14 cellular contexts compared by ENCODE assay signal in the genomic region with DNA sequence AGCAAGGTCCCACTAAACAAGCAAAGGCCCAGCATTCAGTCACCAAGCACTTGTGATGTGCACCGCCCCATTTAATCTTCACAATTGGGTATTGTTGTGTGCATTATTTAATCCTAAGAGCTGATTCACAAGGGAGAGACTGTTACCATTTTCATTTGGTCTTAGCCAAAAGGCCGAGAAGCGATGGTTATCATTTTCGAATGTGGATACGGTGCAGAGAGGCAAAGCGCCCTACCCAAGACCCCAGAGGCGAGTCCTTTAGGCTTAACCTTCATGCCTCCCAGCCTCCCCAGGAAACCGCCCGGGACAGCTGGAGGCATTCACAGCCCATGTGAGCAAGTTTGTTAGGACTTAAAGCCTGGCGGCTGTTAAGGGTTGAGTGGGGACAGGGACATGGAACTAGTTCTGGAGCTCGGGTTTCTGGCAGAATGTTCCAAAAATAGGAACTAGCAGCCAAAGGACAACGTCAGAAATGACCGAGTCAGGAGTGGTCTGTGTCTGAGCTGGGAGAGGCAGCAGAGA. TPM values are rescaled to one million over a fixed set of nuclear protein-coding genes. Genes with fewer than 3 reads are reported as not detected.
DNase-seq lines count a peak whose midpoint lies in the region; ATAC-seq and TF ChIP-seq lines count a peak whose summit lies in the region.
"Had no signal": no experiment of that assay in that cellular context is flagged by ENCODE, and none has a peak within 500 bp of the region (broad histone marks: within the 10 kb centered on the region; RNA-seq: fewer than 3 reads in every experiment).

No MANE protein-coding gene starts in this region.

- peak overlapping the region; percentile 30 for H3K4me3 ChIP-seq in osteoblast (ENCODE audit: insufficient read depth, low read length)
- no peak overlapping the region for H3K4me3 ChIP-seq in uterus
- H3K4me3 ChIP-seq: A549, left lung had no signal

- peaks cover 3% of the 10 kb centered on the region for H3K27me3 Mint-ChIP-seq in activated T-cell treated with anti-CD3 and anti-CD28 coated beads, Interleukin-2, amount 50 U/mL, for 4 hours (ENCODE audit: low read depth)

- intact Hi-C loops in Right ventricle myocardium superior (cut with DNase I), result loop anchor here (2.0 to 10.0 kb wide), 2 partner anchors 63 to 163 kb away; no protein-coding TSS in a partner anchor
- intact Hi-C loops in uterus (cut with DNase I; ENCODE audit: low total_unique reads), result no loop called here

- no peak overlapping the region for H3K4me3 Mint-ChIP-seq in activated T-cell treated with anti-CD3 and anti-CD28 coated beads, Interleukin-2, amount 50 U/mL, for 4 hours
- H3K4me3 Mint-ChIP-seq: activated CD4-positive, alpha-beta T cell treated with anti-CD3 and anti-CD28 coated beads, Interleukin-2, amount 10 ng/mL, durations not matched to agents 24 days and 14 days; activated naive CD8-positive, alpha-beta T cell treated with anti-CD3 and anti-CD28 coated beads for 36 hours had no signal

- peak overlapping the region; percentile 85 for H2AFZ ChIP-seq in osteoblast (ENCODE audit: low read length)

- no peaks in the 10 kb centered on the region for H4K20me1 ChIP-seq in osteoblast (ENCODE audit: insufficient read depth, low read length)

- H3K27me3 ChIP-seq in osteoblast (ENCODE audit: insufficient read depth, low read length) (peaks cover 27% of the 10 kb centered on the region), uterus (no peaks in the 10 kb centered on the region)

- H3K9me3 Mint-ChIP-seq in activated T-cell treated with anti-CD3 and anti-CD28 coated beads, Interleukin-2, amount 50 U/mL, for 4 hours, result no peaks in the 10 kb centered on the region
- H3K9me3 Mint-ChIP-seq: activated CD4-positive, alpha-beta T cell treated with anti-CD3 and anti-CD28 coated beads, Interleukin-2, amount 10 ng/mL, durations not matched to agents 24 days and 14 days; activated naive CD8-positive, alpha-beta T cell treated with anti-CD3 and anti-CD28 coated beads for 36 hours had no signal

- peaks cover 11% of the 10 kb centered on the region for H3K4me1 Mint-ChIP-seq in activated T-cell treated with anti-CD3 and anti-CD28 coated beads, Interleukin-2, amount 50 U/mL, for 4 hours (ENCODE audit: low read depth)

- H3K36me3 Mint-ChIP-seq in activated T-cell treated with anti-CD3 and anti-CD28 coated beads, Interleukin-2, amount 50 U/mL, for 4 hours (ENCODE audit: insufficient read depth), result no peaks in the 10 kb centered on the region
- H3K36me3 Mint-ChIP-seq: activated naive CD8-positive, alpha-beta T cell treated with anti-CD3 and anti-CD28 coated beads for 36 hours had no signal

- H3K27ac ChIP-seq in osteoblast (ENCODE audit: low read depth, low read length) (no peak overlapping the region), uterus (peak overlapping the region; percentile 13 to 43)
- H3K27ac ChIP-seq: A549, left lung had no signal

- DNase-seq in NCI-H748 (lab: John Stamatoyannopoulos, UW; ENCODE audit: unreplicated experiment) (peak; percentile 12), NCI-H748 treated with DMSO at 0.1 percent for 48 hours (lab: John Stamatoyannopoulos, UW) (no peak), Right ventricle myocardium superior (peak; percentile 81), osteoblast (ENCODE audit: insufficient read length, low spot score, missing footprints) (no peak), uterus (peak; percentile 60), GF-D8 (lab: John Stamatoyannopoulos, UW) (no peak)
- DNase-seq in activated T-cell treated with anti-CD3 and anti-CD28 coated beads, Interleukin-2, amount 50 U/mL, for 4 hours, result no peak
- no peak for DNase-seq in stimulated activated CD8-positive, alpha-beta memory T cell treated with anti-CD3 and anti-CD28 coated beads, Interleukin-4, amount 100 ng/mL, for 48 hours
- DNase-seq: activated CD4-positive, alpha-beta T cell treated with anti-CD3 and anti-CD28 coated beads, Interleukin-2, amount 10 ng/mL, durations not matched to agents 24 days and 14 days; activated naive CD8-positive, alpha-beta T cell treated with anti-CD3 and anti-CD28 coated beads for 36 hours; left lung; NCI-H2029 treated with DMSO at 0.1 percent for 48 hours; stimulated activated CD4-positive, alpha-beta T cell treated with anti-CD3 and anti-CD28 coated beads, Interleukin-12 subunit alpha, Interleukin-12 subunit beta, amount 100 ng/mL, for 4 hours had no signal

- H3K36me3 ChIP-seq in osteoblast (ENCODE audit: insufficient read depth, low read length) (no peaks in the 10 kb centered on the region), uterus (no peaks in the 10 kb centered on the region)
- H3K36me3 ChIP-seq: left lung had no signal

- TF ChIP-seq CTCF in osteoblast (IDR thresholded peaks at IDR 0.05; ENCODE audit: extremely low read depth, low read depth, low read length) (no peak), uterus (IDR thresholded peaks at IDR 0.05) (no peak)

- no peaks in the 10 kb centered on the region for H3K9me3 ChIP-seq in osteoblast (ENCODE audit: low read depth, low read length)
- H3K9me3 ChIP-seq in uterus, result no peaks in the 10 kb centered on the region
- H3K9me3 ChIP-seq: A549, left lung had no signal

- peaks cover 4% of the 10 kb centered on the region for H3K4me1 ChIP-seq in osteoblast (ENCODE audit: insufficient read depth, low read length)
- H3K4me1 ChIP-seq in uterus, result no peaks in the 10 kb centered on the region

- TF ChIP-seq POLR2A in uterus (IDR thresholded peaks at IDR 0.05), result no peak

- peak overlapping the region; percentile 23 for H3K4me2 ChIP-seq in osteoblast (ENCODE audit: insufficient read depth, low read length)
- H3K4me2 ChIP-seq: A549 had no signal

- peak; percentile 82 for ATAC-seq in Right ventricle myocardium superior (ENCODE audit: poor library complexity)
- no peak for ATAC-seq in activated T-cell treated with anti-CD3 and anti-CD28 coated beads, Interleukin-2, amount 50 U/mL, for 4 hours
- ATAC-seq: A549, left lung had no signal

- H3K79me2 ChIP-seq in osteoblast (ENCODE audit: insufficient read depth, low read length), result no peaks in the 10 kb centered on the region

RNA-seq across cellular contexts. Expression of a gene that starts 13.0 kb away (rescaled TPM):
- total RNA-seq in Right ventricle myocardium superior (0.65 TPM), osteoblast (not detected in 2 replicates), uterus (not detected)
- total RNA-seq in activated T-cell treated with anti-CD3 and anti-CD28 coated beads, Interleukin-2, amount 50 U/mL, for 4 hours, result not detected
- total RNA-seq: activated CD4-positive, alpha-beta T cell treated with anti-CD3 and anti-CD28 coated beads, Interleukin-2, amount 10 ng/mL, durations not matched to agents 24 days and 14 days; activated naive CD8-positive, alpha-beta T cell treated with anti-CD3 and anti-CD28 coated beads for 36 hours; left lung had no signal

RNA-seq across cellular contexts. Expression of a gene that starts 31.0 kb away (rescaled TPM):
- 18.6 TPM for total RNA-seq in Right ventricle myocardium superior
- total RNA-seq in osteoblast, result 31.8 and 43.4 TPM in 2 replicates
- total RNA-seq in uterus, result 10 to 100 TPM in 3 of 4 donors, 1 to 10 TPM in 1; 9.4 to 31.8 (median 19.6) TPM
- total RNA-seq in activated T-cell treated with anti-CD3 and anti-CD28 coated beads, Interleukin-2, amount 50 U/mL, for 4 hours, result 10 to 100 TPM; 46.8 to 52.6 (median 48.8) TPM

RNA-seq across cellular contexts. Expression of a gene that starts 38.0 kb away (rescaled TPM):
- total RNA-seq in Right ventricle myocardium superior, result 21.1 TPM
- total RNA-seq in osteoblast, result 21.7 and 23.9 TPM in 2 replicates
- total RNA-seq in uterus, result 10 to 100 TPM; 16.5 to 97.9 (median 46.7) TPM
- 10 to 100 TPM; 23.4 to 60.3 (median 27.5) TPM for total RNA-seq in activated T-cell treated with anti-CD3 and anti-CD28 coated beads, Interleukin-2, amount 50 U/mL, for 4 hours

Comparison
In these comparisons a context has a peak if more than half of its experiments do, and no peak if none do; other contexts are left out.
1. DNase-seq: peak in NCI-H748 (single experiment), Right ventricle myocardium superior (single experiment) and uterus (2 of 2); none in NCI-H748 treated with DMSO at 0.1 percent for 48 hours (single experiment), osteoblast (single experiment), activated T-cell treated with anti-CD3 and anti-CD28 coated beads, Interleukin-2, amount 50 U/mL, for 4 hours (single experiment), stimulated activated CD8-positive, alpha-beta memory T cell treated with anti-CD3 and anti-CD28 coated beads, Interleukin-4, amount 100 ng/mL, for 48 hours (single experiment) and GF-D8 (single experiment).